ENCODE assay signal across 18 cellular contexts in genomic region chr1:167512262-167512661, GRCh38. TPM values are rescaled to one million over a fixed set of nuclear protein-coding genes. Genes with fewer than 3 reads are reported as not detected.
DNase-seq lines count a peak whose midpoint lies in the region; ATAC-seq lines count a peak whose summit lies in the region.
"Had no signal": no experiment of that assay in that cellular context is flagged by ENCODE, and none has a peak within 500 bp of the region (broad histone marks: within the 10 kb centered on the region; RNA-seq: fewer than 3 reads in every experiment).

No MANE protein-coding gene starts in this region.

- H3K27me3 ChIP-seq in effector memory CD4-positive, alpha-beta T cell (replicated peaks; ENCODE audit: control insufficient read depth, insufficient read depth, low read length, poor library complexity, severe bottlenecking) = no peaks in the 10 kb centered on the region
- H3K27me3 ChIP-seq: upper lobe of left lung had no signal

- peaks cover 54% of the 10 kb centered on the region for H3K4me1 ChIP-seq in effector memory CD4-positive, alpha-beta T cell (ENCODE audit: control insufficient read depth, insufficient read depth, low read length, poor library complexity, severe bottlenecking)
- H3K4me1 ChIP-seq: upper lobe of left lung had no signal

- peak overlapping the region; percentile 82 to 94 for H3K4me3 Mint-ChIP-seq in activated T-cell treated with anti-CD3 and anti-CD28 coated beads, Interleukin-2, amount 50 U/mL, for 72 hours
- peak overlapping the region; percentile 84 for H3K4me3 Mint-ChIP-seq in T-helper 17 cell
- H3K4me3 Mint-ChIP-seq: mesothelial cell of epicardium had no signal

- H3K36me3 ChIP-seq in effector memory CD4-positive, alpha-beta T cell (ENCODE audit: control insufficient read depth, insufficient read depth, low read length) = peaks cover 13% of the 10 kb centered on the region
- H3K36me3 ChIP-seq: neutrophil, upper lobe of left lung had no signal

- no peak for DNase-seq in activated T-cell treated with anti-CD3 and anti-CD28 coated beads, Interleukin-2, amount 50 U/mL, for 72 hours
- DNase-seq in activated T-cell treated with anti-CD3 and anti-CD28 coated beads, Interleukin-2, amount 50 U/mL, for 48 hours = no peak
- DNase-seq in T-helper 17 cell (no peak), occipital lobe (lab: John Stamatoyannopoulos, UW) (no peak), left ventricle myocardium superior (no peak)
- DNase-seq in effector memory CD4-positive, alpha-beta T cell = no peak
- no peak for DNase-seq in stimulated activated naive CD8-positive, alpha-beta T cell treated with anti-CD3 and anti-CD28 coated beads, Interleukin-15, Interleukin-2, amounts not matched to agents 100 U/mL and 50 U/mL, for 24 hours
- no peak for DNase-seq in stimulated activated CD4-positive, alpha-beta T cell treated with anti-CD3 and anti-CD28 coated beads, Interleukin-4, amount 100 ng/mL, for 4 hours
- DNase-seq: DMS79; NCI-H1694; stimulated activated CD4-positive, alpha-beta T cell treated with anti-CD3 and anti-CD28 coated beads, Interleukin-4, amount 100 ng/mL, for 1 hour; upper lobe of left lung had no signal

- no peaks in the 10 kb centered on the region for H3K9me3 ChIP-seq in T-helper 17 cell (ENCODE audit: control insufficient read depth, low read length, poor library complexity, severe bottlenecking)
- H3K9me3 ChIP-seq in effector memory CD4-positive, alpha-beta T cell (ENCODE audit: control insufficient read depth, low read length) = no peaks in the 10 kb centered on the region
- H3K9me3 ChIP-seq: neutrophil, upper lobe of left lung had no signal

- peak overlapping the region; percentile 45 for H3K4me3 ChIP-seq in effector memory CD4-positive, alpha-beta T cell (ENCODE audit: insufficient read depth, low read depth, low read length, poor library complexity, severe bottlenecking)
- H3K4me3 ChIP-seq: smooth muscle cell, upper lobe of left lung had no signal

- H3K36me3 Mint-ChIP-seq in activated T-cell treated with anti-CD3 and anti-CD28 coated beads, Interleukin-2, amount 50 U/mL, for 72 hours (ENCODE audit: insufficient read depth in 2 of 2) = peaks cover 24 to 56% of the 10 kb centered on the region in 2 donors
- peaks cover 4% of the 10 kb centered on the region for H3K36me3 Mint-ChIP-seq in T-helper 17 cell (ENCODE audit: low read depth)
- H3K36me3 Mint-ChIP-seq: mesothelial cell of epicardium had no signal

- peak overlapping the region; percentile 96 for H3K27ac ChIP-seq in effector memory CD4-positive, alpha-beta T cell (ENCODE audit: insufficient read depth, low read length, poor library complexity, severe bottlenecking)
- H3K27ac ChIP-seq: neutrophil, upper lobe of left lung had no signal

- ATAC-seq in activated T-cell treated with anti-CD3 and anti-CD28 coated beads, Interleukin-2, amount 50 U/mL, for 72 hours (replicated peaks in 1 of 2) = peak; percentile 50 to 60
- ATAC-seq in T-helper 17 cell (no peak), left ventricle myocardium superior (no peak)
- peak; percentile 9 for ATAC-seq in stimulated activated naive CD8-positive, alpha-beta T cell treated with anti-CD3 and anti-CD28 coated beads, Interleukin-15, Interleukin-2, amounts not matched to agents 100 U/mL and 50 U/mL, for 24 hours
- ATAC-seq: left lobe of liver, Right ventricle myocardium inferior had no signal

- no peaks in the 10 kb centered on the region for H3K9me3 Mint-ChIP-seq in activated T-cell treated with anti-CD3 and anti-CD28 coated beads, Interleukin-2, amount 50 U/mL, for 72 hours
- H3K9me3 Mint-ChIP-seq: mesothelial cell of epicardium had no signal

- H3K27ac Mint-ChIP-seq in activated T-cell treated with anti-CD3 and anti-CD28 coated beads, Interleukin-2, amount 50 U/mL, for 72 hours = peak overlapping the region; percentile 85
- H3K27ac Mint-ChIP-seq in T-helper 17 cell = peak overlapping the region; percentile 99
- H3K27ac Mint-ChIP-seq: mesothelial cell of epicardium had no signal

- no peaks in the 10 kb centered on the region for H3K27me3 Mint-ChIP-seq in activated T-cell treated with anti-CD3 and anti-CD28 coated beads, Interleukin-2, amount 50 U/mL, for 72 hours (ENCODE audit: low read depth)
- no peaks in the 10 kb centered on the region for H3K27me3 Mint-ChIP-seq in T-helper 17 cell

- H3K4me1 Mint-ChIP-seq in activated T-cell treated with anti-CD3 and anti-CD28 coated beads, Interleukin-2, amount 50 U/mL, for 72 hours (ENCODE audit: low read depth) = peaks cover 89% of the 10 kb centered on the region
- peaks cover 56% of the 10 kb centered on the region for H3K4me1 Mint-ChIP-seq in T-helper 17 cell
- H3K4me1 Mint-ChIP-seq: mesothelial cell of epicardium had no signal

- intact Hi-C loops in left ventricle myocardium superior (cut with micrococcal nuclease) = no loop called here

RNA-seq across cellular contexts. Expression of gene CD247, which starts 6.1 kb away (rescaled TPM):
- 100 to 1,000 TPM; 160 to 178 TPM for total RNA-seq in activated T-cell treated with anti-CD3 and anti-CD28 coated beads, Interleukin-2, amount 50 U/mL, for 72 hours
- total RNA-seq in T-helper 17 cell (100 to 1,000 TPM; 265 to 295 TPM), occipital lobe (2.3 TPM), left ventricle myocardium superior (0.57 TPM)
- total RNA-seq: H4 had no signal

RNA-seq across cellular contexts. Expression of gene CREG1, which starts 41.3 kb away (rescaled TPM):
- total RNA-seq in activated T-cell treated with anti-CD3 and anti-CD28 coated beads, Interleukin-2, amount 50 U/mL, for 72 hours = 1 to 10 TPM; 7.4 to 8.3 TPM
- total RNA-seq in T-helper 17 cell = 10 to 100 TPM in 1 of 2 donors, 1 to 10 TPM in 1; 7.3 to 12.6 TPM
- 45.4 TPM for total RNA-seq in occipital lobe
- 75.1 TPM for total RNA-seq in left ventricle myocardium superior

Comparison
In these comparisons a context has a peak if more than half of its experiments do, and no peak if none do; other contexts are left out.
1. ATAC-seq: peak in activated T-cell treated with anti-CD3 and anti-CD28 coated beads, Interleukin-2, amount 50 U/mL, for 72 hours (2 of 2) and stimulated activated naive CD8-positive, alpha-beta T cell treated with anti-CD3 and anti-CD28 coated beads, Interleukin-15, Interleukin-2, amounts not matched to agents 100 U/mL and 50 U/mL, for 24 hours (single experiment); none in T-helper 17 cell (single experiment) and left ventricle myocardium superior (single experiment).
2. RNA of gene CD247, which starts 6.1 kb away (total RNA-seq): 265 to 295 TPM in T-helper 17 cell and 160 to 178 TPM in activated T-cell treated with anti-CD3 and anti-CD28 coated beads, Interleukin-2, amount 50 U/mL, for 72 hours; 2.3 TPM in occipital lobe (single experiment) and 0.57 TPM in left ventricle myocardium superior (single experiment); every median in the first group is over 10 times any median in the second.